Comparison of ENCODE assay signal across 12 cellular contexts in the genomic region with DNA sequence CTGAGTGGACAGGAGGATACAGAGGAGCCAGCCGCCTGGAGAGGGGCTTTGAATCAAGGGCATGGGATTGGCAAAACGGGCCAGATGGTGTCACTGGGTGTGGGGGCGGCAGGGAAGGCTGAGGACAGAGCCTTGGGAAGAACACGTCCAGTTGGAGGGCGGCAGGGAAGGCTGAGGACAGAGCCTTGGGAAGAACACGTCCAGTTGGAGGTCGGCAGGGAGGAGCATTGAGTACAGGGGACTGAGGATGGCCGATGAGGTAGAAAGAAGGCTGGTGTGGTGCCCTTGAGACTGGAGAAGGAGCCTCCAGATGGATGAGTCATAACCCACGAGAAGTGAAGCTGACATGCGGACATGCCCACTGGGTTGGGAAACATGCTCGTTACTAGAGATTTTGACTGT. TPM values are rescaled to one million over a fixed set of nuclear protein-coding genes. Genes with fewer than 3 reads are reported as not detected.
DNase-seq lines count a peak whose midpoint lies in the region; ATAC-seq and TF ChIP-seq lines count a peak whose summit lies in the region.
"Had no signal": no experiment of that assay in that cellular context is flagged by ENCODE, and none has a peak within 500 bp of the region (broad histone marks: within the 10 kb centered on the region; RNA-seq: fewer than 3 reads in every experiment).

No MANE protein-coding gene starts in this region.

- no peak for TF ChIP-seq POLR2A in NB4 (IDR thresholded peaks at IDR 0.05; ENCODE audit: extremely low read depth, insufficient read length)

- intact Hi-C loops in activated CD4-positive, alpha-beta T cell treated with anti-CD3 and anti-CD28 coated beads, Interleukin-2, amount 10 ng/mL, durations not matched to agents 24 days and 14 days (cut with micrococcal nuclease) = no loop called here

- H3K4me3 Mint-ChIP-seq in activated CD4-positive, alpha-beta T cell treated with anti-CD3 and anti-CD28 coated beads, Interleukin-2, amount 10 ng/mL, durations not matched to agents 24 days and 14 days = peak overlapping the region; percentile 7
- H3K4me3 Mint-ChIP-seq in chondrocyte (ENCODE audit: unreplicated experiment) = peak overlapping the region; percentile 52

- peaks cover 72% of the 10 kb centered on the region for H3K27me3 ChIP-seq in osteoblast (ENCODE audit: insufficient read depth, low read length)
- H3K27me3 ChIP-seq: vagina had no signal

- no peak for ATAC-seq in HG02571 (IDR thresholded peaks at IDR 0.05; ENCODE audit: unreplicated experiment)

- no peaks in the 10 kb centered on the region for H3K36me3 ChIP-seq in osteoblast (ENCODE audit: insufficient read depth, low read length)
- H3K36me3 ChIP-seq: vagina had no signal

- H3K4me1 Mint-ChIP-seq in activated CD4-positive, alpha-beta T cell treated with anti-CD3 and anti-CD28 coated beads, Interleukin-2, amount 10 ng/mL, durations not matched to agents 24 days and 14 days = peaks cover 15% of the 10 kb centered on the region
- peaks cover 18% of the 10 kb centered on the region for H3K4me1 Mint-ChIP-seq in chondrocyte (ENCODE audit: low read depth)

- peaks cover 4% of the 10 kb centered on the region for H3K4me1 ChIP-seq in osteoblast (ENCODE audit: insufficient read depth, low read length)
- H3K4me1 ChIP-seq: parathyroid adenoma had no signal

- TF ChIP-seq CTCF in NB4 (IDR thresholded peaks at IDR 0.05; ENCODE audit: low read depth, low read length) (no peak), chondrocyte (IDR thresholded peaks at IDR 0.05) (no peak), osteoblast (IDR thresholded peaks at IDR 0.05; ENCODE audit: extremely low read depth, low read depth, low read length) (no peak)

- no peaks in the 10 kb centered on the region for H3K79me2 ChIP-seq in osteoblast (ENCODE audit: insufficient read depth, low read length)
- H3K79me2 ChIP-seq: parathyroid adenoma had no signal

- no peaks in the 10 kb centered on the region for H4K20me1 ChIP-seq in osteoblast (ENCODE audit: insufficient read depth, low read length)

- no peak overlapping the region for H3K27ac Mint-ChIP-seq in activated CD4-positive, alpha-beta T cell treated with anti-CD3 and anti-CD28 coated beads, Interleukin-2, amount 10 ng/mL, durations not matched to agents 24 days and 14 days
- no peak overlapping the region for H3K27ac Mint-ChIP-seq in chondrocyte (ENCODE audit: unreplicated experiment)

- no peak overlapping the region for H3K27ac ChIP-seq in osteoblast (ENCODE audit: low read depth, low read length)
- H3K27ac ChIP-seq: parathyroid adenoma, vagina had no signal

- no peaks in the 10 kb centered on the region for H3K9me3 ChIP-seq in osteoblast (ENCODE audit: low read depth, low read length)
- H3K9me3 ChIP-seq: vagina had no signal

- no peak overlapping the region for H2AFZ ChIP-seq in osteoblast (ENCODE audit: low read length)

- no peak overlapping the region for H3K4me2 ChIP-seq in osteoblast (ENCODE audit: insufficient read depth, low read length)

- H3K9me3 Mint-ChIP-seq in activated CD4-positive, alpha-beta T cell treated with anti-CD3 and anti-CD28 coated beads, Interleukin-2, amount 10 ng/mL, durations not matched to agents 24 days and 14 days = peaks cover 19% of the 10 kb centered on the region
- H3K9me3 Mint-ChIP-seq in chondrocyte (ENCODE audit: low read depth) = no peaks in the 10 kb centered on the region

- H3K27me3 Mint-ChIP-seq in activated CD4-positive, alpha-beta T cell treated with anti-CD3 and anti-CD28 coated beads, Interleukin-2, amount 10 ng/mL, durations not matched to agents 24 days and 14 days = peaks cover 62% of the 10 kb centered on the region
- H3K27me3 Mint-ChIP-seq in chondrocyte (ENCODE audit: low read depth) = no peaks in the 10 kb centered on the region

- peaks cover 2% of the 10 kb centered on the region for H3K36me3 Mint-ChIP-seq in activated CD4-positive, alpha-beta T cell treated with anti-CD3 and anti-CD28 coated beads, Interleukin-2, amount 10 ng/mL, durations not matched to agents 24 days and 14 days (ENCODE audit: low read depth)
- H3K36me3 Mint-ChIP-seq in chondrocyte (ENCODE audit: low read depth) = no peaks in the 10 kb centered on the region

- DNase-seq in activated CD4-positive, alpha-beta T cell treated with anti-CD3 and anti-CD28 coated beads, Interleukin-2, amount 10 ng/mL, durations not matched to agents 24 days and 14 days = peak; percentile 55
- DNase-seq in activated CD4-positive, alpha-beta T cell treated with anti-CD3 and anti-CD28 coated beads for 48 hours = no peak
- DNase-seq in NB4 (ENCODE audit: low read depth) (peak; percentile 81), chondrocyte (ENCODE audit: low spot score) (no peak), osteoblast (ENCODE audit: insufficient read length, low spot score, missing footprints) (peak; percentile 90), medulla oblongata (ENCODE audit: extremely low spot score) (no peak)
- no peak for DNase-seq in activated CD4-positive, CD25-positive, alpha-beta regulatory T cell (lab: John Stamatoyannopoulos, UW)
- DNase-seq: KBM-7, NCI-H69 had no signal

- H3K4me3 ChIP-seq in NB4 (ENCODE audit: low read depth, low read length) (no peak overlapping the region), osteoblast (ENCODE audit: insufficient read depth, low read length) (no peak overlapping the region)

RNA-seq across cellular contexts. Expression of gene HES6, which starts 4.5 kb away (rescaled TPM):
- total RNA-seq in activated CD4-positive, alpha-beta T cell treated with anti-CD3 and anti-CD28 coated beads, Interleukin-2, amount 10 ng/mL, durations not matched to agents 24 days and 14 days = 10.2 and 10.3 TPM in 2 replicates
- total RNA-seq in chondrocyte (16.2 to 33.3 TPM (median 16.5 TPM) in 3 replicates), osteoblast (1.8 and 4.0 TPM in 2 replicates)

RNA-seq across cellular contexts. Expression of gene ILKAP, which starts 31.8 kb away (rescaled TPM):
- total RNA-seq in activated CD4-positive, alpha-beta T cell treated with anti-CD3 and anti-CD28 coated beads, Interleukin-2, amount 10 ng/mL, durations not matched to agents 24 days and 14 days = 74.4 and 77.4 TPM in 2 replicates
- 24.9 to 36.7 TPM (median 29.7 TPM) in 3 replicates for total RNA-seq in chondrocyte
- 24.2 and 24.5 TPM in 2 replicates for total RNA-seq in osteoblast

RNA-seq across cellular contexts. Expression of gene PER2, which starts 53.1 kb away (rescaled TPM):
- total RNA-seq in activated CD4-positive, alpha-beta T cell treated with anti-CD3 and anti-CD28 coated beads, Interleukin-2, amount 10 ng/mL, durations not matched to agents 24 days and 14 days = 18.3 and 21.9 TPM in 2 replicates
- total RNA-seq in chondrocyte = 2.7 to 3.3 TPM (median 2.9 TPM) in 3 replicates
- 7.4 and 9.4 TPM in 2 replicates for total RNA-seq in osteoblast

Comparison
In these comparisons a context has a peak if more than half of its experiments do, and no peak if none do; other contexts are left out.
1. DNase-seq: peak in activated CD4-positive, alpha-beta T cell treated with anti-CD3 and anti-CD28 coated beads, Interleukin-2, amount 10 ng/mL, durations not matched to agents 24 days and 14 days (single experiment), NB4 (single experiment) and osteoblast (single experiment); none in activated CD4-positive, alpha-beta T cell treated with anti-CD3 and anti-CD28 coated beads for 48 hours (single experiment), chondrocyte (single experiment), medulla oblongata (single experiment) and activated CD4-positive, CD25-positive, alpha-beta regulatory T cell (0 of 4).